ENCODE assay signal across 1 cellular context in genomic region chr6:3348821-3349220, GRCh38.
A peak's percentile ranks its signal among the peaks of the same experiment; 100 is the strongest.
TF ChIP-seq lines count a peak whose summit lies in the region.

No MANE protein-coding gene starts in this region.

TF ChIP-seq in K562, 482 proteins besides CTCF, POLR2A, EP300 and RAD21:
- no peak for TF ChIP-seq SAFB (IDR thresholded peaks at IDR 0.05; ENCODE audit: borderline replicate concordance, low read depth, low read length)
- TF ChIP-seq FOXK2 (conservative IDR thresholded peaks at IDR 0.05 in 1 of 2, IDR thresholded peaks at IDR 0.05 in 1 of 2; ENCODE audit: low read depth in 2 of 2), result no peak
- no peak for TF ChIP-seq SMAD2 (IDR thresholded peaks at IDR 0.05; ENCODE audit: low read depth, low read length)
- no peak for TF ChIP-seq SMAD4 (CRISPR knock-in tag; conservative IDR thresholded peaks at IDR 0.05)
- TF ChIP-seq CEBPG (CRISPR knock-in tag; IDR thresholded peaks at IDR 0.05), result no peak
- TF ChIP-seq CEBPG (tag; conservative IDR thresholded peaks at IDR 0.05 in 1 of 2, IDR thresholded peaks at IDR 0.05 in 1 of 2), result no peak
- no peak for TF ChIP-seq CBX2 (IDR thresholded peaks at IDR 0.05; ENCODE audit: insufficient read depth, low read length, poor library complexity, severe bottlenecking)
- TF ChIP-seq SREBF2 (CRISPR knock-in tag; IDR thresholded peaks at IDR 0.05), result no peak
- peak in 1 of 2 experiments; percentile 83; a peak in 2 of 4 replicates for TF ChIP-seq FOXA3 (CRISPR knock-in tag; conservative IDR thresholded peaks at IDR 0.05 in 1 of 2, IDR thresholded peaks at IDR 0.05 in 1 of 2)
- TF ChIP-seq MEIS2 (IDR thresholded peaks at IDR 0.05; ENCODE audit: partially characterized antibody), result peak; percentile 42
- TF ChIP-seq HCFC1 (IDR thresholded peaks at IDR 0.05; ENCODE audit: low read depth, low read length), result no peak
- no peak for TF ChIP-seq ZNF644 (tag; IDR thresholded peaks at IDR 0.05; ENCODE audit: low read depth)
- TF ChIP-seq MYC (IDR thresholded peaks at IDR 0.05; ENCODE audit: low read depth, low read length), result no peak
- TF ChIP-seq MYC (CRISPR knock-in tag; IDR thresholded peaks at IDR 0.05; ENCODE audit: borderline replicate concordance, low read depth), result no peak
- TF ChIP-seq ZNF639 (CRISPR knock-in tag; conservative IDR thresholded peaks at IDR 0.05 in 1 of 2, IDR thresholded peaks at IDR 0.05 in 1 of 2), result no peak
- TF ChIP-seq RBM14 (IDR thresholded peaks at IDR 0.05; ENCODE audit: borderline replicate concordance, insufficient read depth, low read depth, low read length), result no peak
- no peak for TF ChIP-seq BRCA1 (IDR thresholded peaks at IDR 0.05)
- no peak for TF ChIP-seq BRCA1 (CRISPR knock-in tag; IDR thresholded peaks at IDR 0.05)
- TF ChIP-seq ZBTB12 (CRISPR knock-in tag; IDR thresholded peaks at IDR 0.05), result no peak
- TF ChIP-seq CTBP1 (IDR thresholded peaks at IDR 0.05; ENCODE audit: borderline replicate concordance), result peak; percentile 50; the same call in 1 of the 2 replicates
- no peak for TF ChIP-seq HIVEP1 (CRISPR knock-in tag; IDR thresholded peaks at IDR 0.05)
- TF ChIP-seq ZNF197 (CRISPR knock-in tag; IDR thresholded peaks at IDR 0.05; ENCODE audit: low read depth), result no peak
- no peak for TF ChIP-seq CREBBP (IDR thresholded peaks at IDR 0.05; ENCODE audit: low read depth, low read length)
- TF ChIP-seq HOMEZ (CRISPR knock-in tag; IDR thresholded peaks at IDR 0.05), result no peak
- no peak for TF ChIP-seq DMBX1 (CRISPR knock-in tag; IDR thresholded peaks at IDR 0.05; ENCODE audit: borderline replicate concordance)
- no peak for TF ChIP-seq PHTF2 (CRISPR knock-in tag; IDR thresholded peaks at IDR 0.05)
- no peak for TF ChIP-seq TBL1XR1 (IDR thresholded peaks at IDR 0.05; ENCODE audit: low read length in 2 of 2)
- no peak for TF ChIP-seq ETV1 (tag; conservative IDR thresholded peaks at IDR 0.05; ENCODE audit: low read depth)
- TF ChIP-seq RCOR1 (IDR thresholded peaks at IDR 0.05; ENCODE audit: borderline replicate concordance in 1 of 2, low read depth in 2 of 2, low read length in 2 of 2), result peak in 1 of 2 experiments; percentile 47; a peak in 1 of 4 replicates
- no peak for TF ChIP-seq ZNF780A (CRISPR knock-in tag; IDR thresholded peaks at IDR 0.05)
